ENCODE assay signal across 1 cellular context in the genomic region with DNA sequence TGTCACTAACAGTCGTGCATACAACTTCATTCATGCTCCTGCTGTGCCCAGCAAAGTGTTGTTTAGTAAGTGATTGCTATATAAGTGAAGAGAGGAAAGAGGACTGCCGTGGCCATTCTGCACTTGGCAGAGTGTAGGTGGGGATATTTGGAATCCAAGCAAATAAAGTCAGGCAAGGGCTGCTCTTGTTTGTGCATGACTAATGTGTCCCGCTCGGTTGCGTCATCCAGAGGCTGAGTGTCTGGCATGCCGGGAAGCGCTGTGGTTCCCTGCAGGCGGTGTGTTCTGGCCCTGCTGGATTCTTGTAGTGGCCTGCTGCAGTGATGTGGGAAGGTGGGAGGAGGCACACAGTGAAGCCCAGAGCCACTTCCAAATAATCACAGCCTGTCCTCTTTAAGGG.
TF ChIP-seq lines count a peak whose summit lies in the region.

No MANE protein-coding gene starts in this region.

TF ChIP-seq in HepG2, 621 proteins besides CTCF, POLR2A, EP300 and RAD21 (continued from another document):
- TF ChIP-seq, protein P1, sequence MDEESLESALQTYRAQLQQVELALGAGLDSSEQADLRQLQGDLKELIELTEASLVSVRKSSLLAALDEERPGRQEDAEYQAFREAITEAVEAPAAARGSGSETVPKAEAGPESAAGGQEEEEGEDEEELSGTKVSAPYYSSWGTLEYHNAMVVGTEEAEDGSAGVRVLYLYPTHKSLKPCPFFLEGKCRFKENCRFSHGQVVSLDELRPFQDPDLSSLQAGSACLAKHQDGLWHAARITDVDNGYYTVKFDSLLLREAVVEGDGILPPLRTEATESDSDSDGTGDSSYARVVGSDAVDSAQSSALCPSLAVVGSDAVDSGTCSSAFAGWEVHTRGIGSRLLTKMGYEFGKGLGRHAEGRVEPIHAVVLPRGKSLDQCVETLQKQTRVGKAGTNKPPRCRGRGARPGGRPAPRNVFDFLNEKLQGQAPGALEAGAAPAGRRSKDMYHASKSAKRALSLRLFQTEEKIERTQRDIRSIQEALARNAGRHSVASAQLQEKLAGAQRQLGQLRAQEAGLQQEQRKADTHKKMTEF (CRISPR knock-in tag; IDR thresholded peaks at IDR 0.05): peak; percentile 80; the same call in 1 of the 2 replicates
- TF ChIP-seq, protein P2, sequence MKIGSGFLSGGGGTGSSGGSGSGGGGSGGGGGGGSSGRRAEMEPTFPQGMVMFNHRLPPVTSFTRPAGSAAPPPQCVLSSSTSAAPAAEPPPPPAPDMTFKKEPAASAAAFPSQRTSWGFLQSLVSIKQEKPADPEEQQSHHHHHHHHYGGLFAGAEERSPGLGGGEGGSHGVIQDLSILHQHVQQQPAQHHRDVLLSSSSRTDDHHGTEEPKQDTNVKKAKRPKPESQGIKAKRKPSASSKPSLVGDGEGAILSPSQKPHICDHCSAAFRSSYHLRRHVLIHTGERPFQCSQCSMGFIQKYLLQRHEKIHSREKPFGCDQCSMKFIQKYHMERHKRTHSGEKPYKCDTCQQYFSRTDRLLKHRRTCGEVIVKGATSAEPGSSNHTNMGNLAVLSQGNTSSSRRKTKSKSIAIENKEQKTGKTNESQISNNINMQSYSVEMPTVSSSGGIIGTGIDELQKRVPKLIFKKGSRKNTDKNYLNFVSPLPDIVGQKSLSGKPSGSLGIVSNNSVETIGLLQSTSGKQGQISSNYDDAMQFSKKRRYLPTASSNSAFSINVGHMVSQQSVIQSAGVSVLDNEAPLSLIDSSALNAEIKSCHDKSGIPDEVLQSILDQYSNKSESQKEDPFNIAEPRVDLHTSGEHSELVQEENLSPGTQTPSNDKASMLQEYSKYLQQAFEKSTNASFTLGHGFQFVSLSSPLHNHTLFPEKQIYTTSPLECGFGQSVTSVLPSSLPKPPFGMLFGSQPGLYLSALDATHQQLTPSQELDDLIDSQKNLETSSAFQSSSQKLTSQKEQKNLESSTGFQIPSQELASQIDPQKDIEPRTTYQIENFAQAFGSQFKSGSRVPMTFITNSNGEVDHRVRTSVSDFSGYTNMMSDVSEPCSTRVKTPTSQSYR (CRISPR knock-in tag; IDR thresholded peaks at IDR 0.05; ENCODE audit: borderline replicate concordance): no peak
- TF ChIP-seq DPF2 (CRISPR knock-in tag; IDR thresholded peaks at IDR 0.05; ENCODE audit: borderline replicate concordance, low read depth) (peak; percentile 87), ZNF570 (CRISPR knock-in tag; IDR thresholded peaks at IDR 0.05; ENCODE audit: borderline replicate concordance) (no peak), PTBP1 (IDR thresholded peaks at IDR 0.05; ENCODE audit: low read depth, low read length, poor library complexity, severe bottlenecking) (peak; percentile 57), ZNF317 (CRISPR knock-in tag; IDR thresholded peaks at IDR 0.05) (0 out of 2 replicates have a peak, but pooled peaks have one; percentile 46), ISX (CRISPR knock-in tag; conservative IDR thresholded peaks at IDR 0.05) (no peak), ZNF33A (CRISPR knock-in tag; IDR thresholded peaks at IDR 0.05; ENCODE audit: borderline replicate concordance) (no peak), ZNF10 (CRISPR knock-in tag; IDR thresholded peaks at IDR 0.05; ENCODE audit: borderline replicate concordance, low read depth) (no peak), ZNF337 (CRISPR knock-in tag; IDR thresholded peaks at IDR 0.05; ENCODE audit: borderline replicate concordance, low read depth) (no peak), ZNF564 (CRISPR knock-in tag; IDR thresholded peaks at IDR 0.05) (peak; percentile 62; the same call in 1 of the 2 replicates), ZFP1 (CRISPR knock-in tag; IDR thresholded peaks at IDR 0.05) (peak; percentile 45; the same call in 1 of the 2 replicates), ZNF83 (CRISPR knock-in tag; IDR thresholded peaks at IDR 0.05; ENCODE audit: borderline replicate concordance) (no peak), SMARCE1 (IDR thresholded peaks at IDR 0.05; ENCODE audit: borderline replicate concordance) (no peak), ZNF232 (CRISPR knock-in tag; IDR thresholded peaks at IDR 0.05; ENCODE audit: borderline replicate concordance) (peak; percentile 61; the same call in 1 of the 2 replicates), ZNF225 (CRISPR knock-in tag; IDR thresholded peaks at IDR 0.05) (no peak), PCBP1 (IDR thresholded peaks at IDR 0.05; ENCODE audit: borderline replicate concordance, low read depth, low read length) (no peak), NCOA2 (CRISPR knock-in tag; IDR thresholded peaks at IDR 0.05) (peak; percentile 90)
- TF ChIP-seq, protein P3, sequence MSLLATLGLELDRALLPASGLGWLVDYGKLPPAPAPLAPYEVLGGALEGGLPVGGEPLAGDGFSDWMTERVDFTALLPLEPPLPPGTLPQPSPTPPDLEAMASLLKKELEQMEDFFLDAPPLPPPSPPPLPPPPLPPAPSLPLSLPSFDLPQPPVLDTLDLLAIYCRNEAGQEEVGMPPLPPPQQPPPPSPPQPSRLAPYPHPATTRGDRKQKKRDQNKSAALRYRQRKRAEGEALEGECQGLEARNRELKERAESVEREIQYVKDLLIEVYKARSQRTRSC (CRISPR knock-in tag; IDR thresholded peaks at IDR 0.05; ENCODE audit: low read depth): no peak
- TF ChIP-seq, protein P4, sequence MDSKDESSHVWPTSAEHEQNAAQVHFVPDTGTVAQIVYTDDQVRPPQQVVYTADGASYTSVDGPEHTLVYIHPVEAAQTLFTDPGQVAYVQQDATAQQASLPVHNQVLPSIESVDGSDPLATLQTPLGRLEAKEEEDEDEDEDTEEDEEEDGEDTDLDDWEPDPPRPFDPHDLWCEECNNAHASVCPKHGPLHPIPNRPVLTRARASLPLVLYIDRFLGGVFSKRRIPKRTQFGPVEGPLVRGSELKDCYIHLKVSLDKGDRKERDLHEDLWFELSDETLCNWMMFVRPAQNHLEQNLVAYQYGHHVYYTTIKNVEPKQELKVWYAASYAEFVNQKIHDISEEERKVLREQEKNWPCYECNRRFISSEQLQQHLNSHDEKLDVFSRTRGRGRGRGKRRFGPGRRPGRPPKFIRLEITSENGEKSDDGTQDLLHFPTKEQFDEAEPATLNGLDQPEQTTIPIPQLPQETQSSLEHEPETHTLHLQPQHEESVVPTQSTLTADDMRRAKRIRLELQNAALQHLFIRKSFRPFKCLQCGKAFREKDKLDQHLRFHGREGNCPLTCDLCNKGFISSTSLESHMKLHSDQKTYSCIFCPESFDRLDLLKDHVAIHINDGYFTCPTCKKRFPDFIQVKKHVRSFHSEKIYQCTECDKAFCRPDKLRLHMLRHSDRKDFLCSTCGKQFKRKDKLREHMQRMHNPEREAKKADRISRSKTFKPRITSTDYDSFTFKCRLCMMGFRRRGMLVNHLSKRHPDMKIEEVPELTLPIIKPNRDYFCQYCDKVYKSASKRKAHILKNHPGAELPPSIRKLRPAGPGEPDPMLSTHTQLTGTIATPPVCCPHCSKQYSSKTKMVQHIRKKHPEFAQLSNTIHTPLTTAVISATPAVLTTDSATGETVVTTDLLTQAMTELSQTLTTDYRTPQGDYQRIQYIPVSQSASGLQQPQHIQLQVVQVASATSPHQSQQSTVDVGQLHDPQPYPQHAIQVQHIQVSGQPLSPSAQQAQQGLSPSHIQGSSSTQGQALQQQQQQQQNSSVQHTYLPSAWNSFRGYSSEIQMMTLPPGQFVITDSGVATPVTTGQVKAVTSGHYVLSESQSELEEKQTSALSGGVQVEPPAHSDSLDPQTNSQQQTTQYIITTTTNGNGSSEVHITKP (CRISPR knock-in tag; IDR thresholded peaks at IDR 0.05; ENCODE audit: low read depth): 0 out of 2 replicates have a peak, but pooled peaks have one; percentile 45
- TF ChIP-seq, protein P5, sequence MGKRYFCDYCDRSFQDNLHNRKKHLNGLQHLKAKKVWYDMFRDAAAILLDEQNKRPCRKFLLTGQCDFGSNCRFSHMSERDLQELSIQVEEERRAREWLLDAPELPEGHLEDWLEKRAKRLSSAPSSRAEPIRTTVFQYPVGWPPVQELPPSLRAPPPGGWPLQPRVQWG (CRISPR knock-in tag; IDR thresholded peaks at IDR 0.05; ENCODE audit: borderline replicate concordance, low read depth): no peak
- TF ChIP-seq, protein P6, sequence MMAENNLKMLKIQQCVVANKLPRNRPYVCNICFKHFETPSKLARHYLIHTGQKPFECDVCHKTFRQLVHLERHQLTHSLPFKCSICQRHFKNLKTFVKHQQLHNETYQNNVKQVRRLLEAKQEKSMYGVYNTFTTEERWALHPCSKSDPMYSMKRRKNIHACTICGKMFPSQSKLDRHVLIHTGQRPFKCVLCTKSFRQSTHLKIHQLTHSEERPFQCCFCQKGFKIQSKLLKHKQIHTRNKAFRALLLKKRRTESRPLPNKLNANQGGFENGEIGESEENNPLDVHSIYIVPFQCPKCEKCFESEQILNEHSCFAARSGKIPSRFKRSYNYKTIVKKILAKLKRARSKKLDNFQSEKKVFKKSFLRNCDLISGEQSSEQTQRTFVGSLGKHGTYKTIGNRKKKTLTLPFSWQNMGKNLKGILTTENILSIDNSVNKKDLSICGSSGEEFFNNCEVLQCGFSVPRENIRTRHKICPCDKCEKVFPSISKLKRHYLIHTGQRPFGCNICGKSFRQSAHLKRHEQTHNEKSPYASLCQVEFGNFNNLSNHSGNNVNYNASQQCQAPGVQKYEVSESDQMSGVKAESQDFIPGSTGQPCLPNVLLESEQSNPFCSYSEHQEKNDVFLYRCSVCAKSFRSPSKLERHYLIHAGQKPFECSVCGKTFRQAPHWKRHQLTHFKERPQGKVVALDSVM (CRISPR knock-in tag; IDR thresholded peaks at IDR 0.05): no peak
TF ChIP-seq in HepG2: peak in this region for 229.
